Comparison of ENCODE assay signal across 8 cellular contexts in genomic region chr14:67420102-67420739, GRCh38. TPM values are rescaled to one million over a fixed set of nuclear protein-coding genes. Genes with fewer than 3 reads are reported as not detected.
DNase-seq lines count a peak whose midpoint lies in the region; ATAC-seq and TF ChIP-seq lines count a peak whose summit lies in the region.

No MANE protein-coding gene starts in this region.

- intact Hi-C loops in CD4-positive, alpha-beta memory T cell (cut with micrococcal nuclease) = no loop called here

- no peaks in the 10 kb centered on the region for H3K9me3 Mint-ChIP-seq in CD4-positive, alpha-beta memory T cell

- no peak overlapping the region for H3K27ac ChIP-seq in CD4-positive, alpha-beta memory T cell (ENCODE audit: low read depth, low read length)

- no peaks in the 10 kb centered on the region for H3K36me3 Mint-ChIP-seq in CD4-positive, alpha-beta memory T cell

- peak in 4 of 5 donors; percentile 8 to 19 (median 11) for DNase-seq in CD4-positive, alpha-beta memory T cell
- DNase-seq in HT-29 (ENCODE audit: low spot score) = peak; percentile 37
- DNase-seq in activated CD4-positive, alpha-beta T cell treated with anti-CD3 and anti-CD28 coated beads, Interleukin-2, amount 50 U/mL, for 1 hour = peak; percentile 38
- DNase-seq in kidney epithelial cell (ENCODE audit: low read depth) = no peak
- no peak for DNase-seq in amniotic stem cell (lab: John Stamatoyannopoulos, UW)

- H3K4me3 ChIP-seq in CD4-positive, alpha-beta memory T cell (ENCODE audit: low read length in 2 of 2) = no peak overlapping the region
- no peak overlapping the region for H3K4me3 ChIP-seq in kidney epithelial cell (ENCODE audit: low read depth, low read length)

- H3K27me3 ChIP-seq in CD4-positive, alpha-beta memory T cell (ENCODE audit: insufficient read depth, low read length) = no peaks in the 10 kb centered on the region
- no peaks in the 10 kb centered on the region for H3K27me3 ChIP-seq in kidney epithelial cell (ENCODE audit: control insufficient read depth, insufficient read depth, low read length)

- no peaks in the 10 kb centered on the region for H3K9me3 ChIP-seq in CD4-positive, alpha-beta memory T cell (ENCODE audit: control insufficient read depth in 1 of 2, low read length in 2 of 2)

- ATAC-seq in GM18868 (IDR thresholded peaks at IDR 0.05; ENCODE audit: unreplicated experiment) (no peak), HG03135 (IDR thresholded peaks at IDR 0.05; ENCODE audit: unreplicated experiment) (no peak), HG02571 (IDR thresholded peaks at IDR 0.05; ENCODE audit: unreplicated experiment) (no peak)

- peaks cover 2 to 4% of the 10 kb centered on the region in 2 donors for H3K27me3 Mint-ChIP-seq in CD4-positive, alpha-beta memory T cell

- no peak overlapping the region for H3K4me3 Mint-ChIP-seq in CD4-positive, alpha-beta memory T cell

- H3K4me1 Mint-ChIP-seq in CD4-positive, alpha-beta memory T cell = no peaks in the 10 kb centered on the region

- CTCF ChIA-PET in CD4-positive, alpha-beta memory T cell (lab: Charles Lee; ENCODE audit: partially characterized antibody) = interaction anchor here (0.8 to 10.7 kb wide), 5 partner anchors 8 to 284 kb away, joined by 3 to 58 read pairs (median 4); partner anchors contain the start of gene PLEK2

- POLR2A ChIA-PET in CD4-positive, alpha-beta memory T cell (lab: Charles Lee; ENCODE audit: partially characterized antibody) = interaction anchor here (1.0 kb wide), 1 partner anchor 284 kb away, joined by 3 read pairs; no protein-coding TSS in a partner anchor

- TF ChIP-seq CTCF in kidney epithelial cell (IDR thresholded peaks at IDR 0.05; ENCODE audit: insufficient read depth, low read length, poor library complexity, severe bottlenecking) = peak; percentile 43

- no peaks in the 10 kb centered on the region for H3K36me3 ChIP-seq in CD4-positive, alpha-beta memory T cell (ENCODE audit: insufficient read depth, low read length)
- H3K36me3 ChIP-seq in kidney epithelial cell (ENCODE audit: control insufficient read depth, insufficient read depth, low read length) = no peaks in the 10 kb centered on the region

- H3K27ac Mint-ChIP-seq in CD4-positive, alpha-beta memory T cell = no peak overlapping the region

- no peaks in the 10 kb centered on the region for H3K4me1 ChIP-seq in CD4-positive, alpha-beta memory T cell (ENCODE audit: insufficient read depth, low read length)

RNA-seq across cellular contexts. Expression of gene PLEK2, which starts 8.3 kb away (rescaled TPM):
- total RNA-seq in CD4-positive, alpha-beta memory T cell = 1 to 10 TPM; 1.9 to 4.1 TPM
- 1 to 10 TPM; 2.3 to 2.7 TPM for polyA plus RNA-seq in CD4-positive, alpha-beta memory T cell
- total RNA-seq in HT-29 (2014; rRNA removed; shearing (Covaris generic)) = 32.1 and 48.1 TPM in 2 replicates
- 44.4 and 100 TPM in 2 replicates for total RNA-seq in kidney epithelial cell

Comparison
In these comparisons a context has a peak if more than half of its experiments do, and no peak if none do; other contexts are left out.
1. DNase-seq: peak in CD4-positive, alpha-beta memory T cell (4 of 5), HT-29 (single experiment) and activated CD4-positive, alpha-beta T cell treated with anti-CD3 and anti-CD28 coated beads, Interleukin-2, amount 50 U/mL, for 1 hour (single experiment); none in kidney epithelial cell (single experiment) and amniotic stem cell (single experiment).